9 cellular contexts compared by ENCODE assay signal in genomic region chr18:5309888-5310470, GRCh38. TPM values are rescaled to one million over a fixed set of nuclear protein-coding genes. Genes with fewer than 3 reads are reported as not detected.
DNase-seq lines count a peak whose midpoint lies in the region; ATAC-seq and TF ChIP-seq lines count a peak whose summit lies in the region.
"Had no signal": no experiment of that assay in that cellular context is flagged by ENCODE, and none has a peak within 500 bp of the region (broad histone marks: within the 10 kb centered on the region; RNA-seq: fewer than 3 reads in every experiment).

No MANE protein-coding gene starts in this region.

- no peaks in the 10 kb centered on the region for H3K9me3 Mint-ChIP-seq in activated CD8-positive, alpha-beta T cell treated with anti-CD3 and anti-CD28 coated beads, Interleukin-2, amount 10 ng/mL, durations not matched to agents 7 days and 5 days (ENCODE audit: insufficient read depth)

- WGBS in stomach, 5 donors: 49 to 58% (median 55%) methylated on average over 5 of the region's 5 CpGs

- peak overlapping the region; percentile 84 for H3K27ac Mint-ChIP-seq in activated CD8-positive, alpha-beta T cell treated with anti-CD3 and anti-CD28 coated beads, Interleukin-2, amount 10 ng/mL, durations not matched to agents 7 days and 5 days

- H3K79me2 ChIP-seq in DOHH2 (ENCODE audit: control insufficient read depth, low read length): no peaks in the 10 kb centered on the region

- H3K4me2 ChIP-seq in DOHH2 (ENCODE audit: low read length): peak overlapping the region; percentile 61

- H4K20me1 ChIP-seq in DOHH2 (ENCODE audit: control insufficient read depth, insufficient read depth, low read depth, low read length): no peaks in the 10 kb centered on the region

- peaks cover 10% of the 10 kb centered on the region for H3K4me1 ChIP-seq in DOHH2 (ENCODE audit: control insufficient read depth, low read length)
- no peaks in the 10 kb centered on the region for H3K4me1 ChIP-seq in stomach

- no peaks in the 10 kb centered on the region for H3K27me3 ChIP-seq in DOHH2 (ENCODE audit: control insufficient read depth, low read length)
- no peaks in the 10 kb centered on the region for H3K27me3 ChIP-seq in stomach

- H3K36me3 Mint-ChIP-seq in activated CD8-positive, alpha-beta T cell treated with anti-CD3 and anti-CD28 coated beads, Interleukin-2, amount 10 ng/mL, durations not matched to agents 7 days and 5 days (ENCODE audit: low read depth): no peaks in the 10 kb centered on the region

- H3K9me3 ChIP-seq in DOHH2 (ENCODE audit: control insufficient read depth, insufficient read depth, low read length) (peaks cover 3% of the 10 kb centered on the region; the same call in 1 of the 2 replicates), stomach (no peaks in the 10 kb centered on the region)

- H3K36me3 ChIP-seq in DOHH2 (ENCODE audit: control insufficient read depth, low read length) (no peaks in the 10 kb centered on the region), stomach (no peaks in the 10 kb centered on the region)

- H3K27me3 Mint-ChIP-seq in activated CD8-positive, alpha-beta T cell treated with anti-CD3 and anti-CD28 coated beads, Interleukin-2, amount 10 ng/mL, durations not matched to agents 7 days and 5 days (ENCODE audit: low read depth): no peaks in the 10 kb centered on the region

- intact Hi-C loops in stomach (cut with DNase I; ENCODE audit: low total_unique reads): no loop called here

- no peak for TF ChIP-seq EP300 in stomach (IDR thresholded peaks at IDR 0.05)

- CTCF ChIA-PET in activated CD8-positive, alpha-beta T cell treated with anti-CD3 and anti-CD28 coated beads, Interleukin-2, amount 10 ng/mL, durations not matched to agents 7 days and 5 days (lab: Charles Lee): interaction anchor here (1.3 kb wide), 1 partner anchor 13 kb away, joined by 3 read pairs; no protein-coding TSS in a partner anchor

- H3K4me1 Mint-ChIP-seq in activated CD8-positive, alpha-beta T cell treated with anti-CD3 and anti-CD28 coated beads, Interleukin-2, amount 10 ng/mL, durations not matched to agents 7 days and 5 days (ENCODE audit: low read depth): peaks cover 25% of the 10 kb centered on the region

- peak; percentile 91 for ATAC-seq in GM19468 (IDR thresholded peaks at IDR 0.05; ENCODE audit: extremely low read depth, unreplicated experiment)
- peak; percentile 89 for ATAC-seq in HG03469 (IDR thresholded peaks at IDR 0.05; ENCODE audit: unreplicated experiment)
- peak; percentile 98 for ATAC-seq in activated CD8-positive, alpha-beta T cell treated with anti-CD3 and anti-CD28 coated beads, Interleukin-2, amount 10 ng/mL, durations not matched to agents 7 days and 5 days
- ATAC-seq: HCT116 had no signal

- peaks cover 3% of the 10 kb centered on the region; the same call in 1 of the 2 replicates for H3F3A ChIP-seq in DOHH2 (ENCODE audit: control insufficient read depth, insufficient read depth)

- TF ChIP-seq CTCF in DOHH2 (IDR thresholded peaks at IDR 0.05; ENCODE audit: low read depth, low read length, poor library complexity, severe bottlenecking) (no peak), stomach (IDR thresholded peaks at IDR 0.05) (no peak)

- DNase-seq in activated CD8-positive, alpha-beta T cell treated with anti-CD3 and anti-CD28 coated beads, Interleukin-2, amount 10 ng/mL, durations not matched to agents 7 days and 5 days: peak; percentile 68
- DNase-seq in stimulated activated naive CD4-positive, alpha-beta T cell (lab: John Stamatoyannopoulos, UW): peak in 4 of 6 experiments; percentile 1 to 72 (median 51)
- DNase-seq in stomach (no peak), EL (no peak), islet precursor cell (no peak)

- H3K4me3 ChIP-seq in DOHH2 (ENCODE audit: low read length): peak overlapping the region; percentile 26; the same call in 1 of the 2 replicates
- H3K4me3 ChIP-seq in stomach: peak overlapping the region in 1 of 4 donors; percentile 1

- H3K4me3 Mint-ChIP-seq in activated CD8-positive, alpha-beta T cell treated with anti-CD3 and anti-CD28 coated beads, Interleukin-2, amount 10 ng/mL, durations not matched to agents 7 days and 5 days: peak overlapping the region; percentile 77

- POLR2A ChIA-PET in activated CD8-positive, alpha-beta T cell treated with anti-CD3 and anti-CD28 coated beads, Interleukin-2, amount 10 ng/mL, durations not matched to agents 7 days and 5 days (lab: Charles Lee): interaction anchor here (1.4 to 1.5 kb wide), 3 partner anchors 13 to 15 kb away, joined by 4 read pairs; partner anchors contain the start of gene ZBTB14

- TF ChIP-seq POLR2A in stomach (IDR thresholded peaks at IDR 0.05): no peak

- H3K27ac ChIP-seq in DOHH2 (ENCODE audit: low read depth, low read length): no peak overlapping the region
- no peak overlapping the region for H3K27ac ChIP-seq in stomach

- H3K9me2 ChIP-seq in DOHH2 (replicated peaks; ENCODE audit: control insufficient read depth, low read length): no peaks in the 10 kb centered on the region; the same call in 1 of the 2 replicates

RNA-seq across cellular contexts. Expression of gene ZBTB14, which starts 14.5 kb away (rescaled TPM):
- total RNA-seq in activated CD8-positive, alpha-beta T cell treated with anti-CD3 and anti-CD28 coated beads, Interleukin-2, amount 10 ng/mL, durations not matched to agents 7 days and 5 days: 10 to 100 TPM; 22.9 to 24.2 TPM
- total RNA-seq in stomach: 10 to 100 TPM in 1 of 5 donors, 1 to 10 TPM in 4; 3.8 to 14.9 (median 6.4) TPM
- polyA plus RNA-seq in stomach: 1 to 10 TPM; 5.1 to 6.9 (median 5.2) TPM

Comparison
In these comparisons a context has a peak if more than half of its experiments do, and no peak if none do; other contexts are left out.
1. DNase-seq: peak in activated CD8-positive, alpha-beta T cell treated with anti-CD3 and anti-CD28 coated beads, Interleukin-2, amount 10 ng/mL, durations not matched to agents 7 days and 5 days (single experiment) and stimulated activated naive CD4-positive, alpha-beta T cell (4 of 6); none in stomach (single experiment), EL (single experiment) and islet precursor cell (single experiment).
2. Peak in every context shown above with its lines, with median percentiles within 50 percentile points of each other: ATAC-seq.